In the genomic region with DNA sequence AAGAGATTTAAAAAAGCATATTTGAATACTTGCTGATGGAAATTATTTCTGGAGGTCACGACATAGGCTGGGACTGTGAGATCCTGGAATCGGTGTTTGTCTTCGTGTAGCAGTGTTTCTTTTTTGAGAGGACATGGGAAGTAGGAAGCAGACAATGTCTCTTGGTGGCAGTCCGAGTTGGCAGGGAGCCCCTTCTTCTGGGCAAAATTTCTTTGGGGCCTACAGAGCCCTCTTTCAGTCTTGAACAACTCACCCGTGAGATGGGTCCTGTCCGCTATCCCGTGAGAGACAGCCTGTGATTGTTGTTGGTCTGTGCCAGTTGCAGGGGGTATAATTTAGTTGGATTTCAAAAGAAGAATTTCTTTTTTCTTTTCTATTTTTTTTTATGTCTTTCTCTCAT, we compare ENCODE assay signal across 21 cellular contexts.
"Had no signal": no experiment of that assay in that cellular context is flagged by ENCODE, and none has a peak within 500 bp of the region (broad histone marks: within the 10 kb centered on the region; RNA-seq: fewer than 3 reads in every experiment).

No MANE protein-coding gene starts in this region.

- H3K4me1 ChIP-seq: colonic mucosa, esophagus squamous epithelium, upper lobe of left lung, vagina had no signal

- H3K27ac ChIP-seq: colonic mucosa, epithelial cell of prostate, esophagus squamous epithelium, neural progenitor cell, right lobe of liver, upper lobe of left lung, vagina had no signal

- H2AFZ ChIP-seq: neural progenitor cell had no signal

- H3K4me3 ChIP-seq: colonic mucosa, esophagus squamous epithelium, neural progenitor cell, right lobe of liver, upper lobe of left lung, vagina had no signal

- H3K36me3 ChIP-seq: colonic mucosa, esophagus squamous epithelium, neural progenitor cell, right lobe of liver, upper lobe of left lung, vagina had no signal

- H3K27me3 ChIP-seq: colonic mucosa, esophagus squamous epithelium, neural progenitor cell, right lobe of liver, upper lobe of left lung, vagina had no signal

- H3K4me2 ChIP-seq: neural progenitor cell had no signal

- ATAC-seq: activated CD8-positive, alpha-beta T cell treated with anti-CD3 and anti-CD28 coated beads for 36 hours; activated naive CD8-positive, alpha-beta T cell treated with anti-CD3 and anti-CD28 coated beads, Interleukin-2, amount 50 U/mL, for 24 hours; activated T-cell treated with anti-CD3 and anti-CD28 coated beads, Interleukin-2, amount 50 U/mL, for 4 hours; activated T-helper 17 cell treated with anti-CD3 and anti-CD28 coated beads, Interleukin-2, amount 50 U/mL, for 72 hours; natural killer cell; T-cell had no signal

- H3K9ac ChIP-seq: neural progenitor cell had no signal

- DNase-seq: activated B cell treated with CpG ODN at 0.5 μM for 24 hours; activated CD4-positive, alpha-beta T cell treated with anti-CD3 and anti-CD28 coated beads, Interleukin-2, amount 50 U/mL, for 1 hour; activated CD8-positive, alpha-beta T cell treated with anti-CD3 and anti-CD28 coated beads for 36 hours; activated naive CD8-positive, alpha-beta T cell treated with anti-CD3 and anti-CD28 coated beads, Interleukin-2, amount 50 U/mL, for 24 hours; activated T-cell treated with anti-CD3 and anti-CD28 coated beads, Interleukin-2, amount 50 U/mL, for 4 hours; colonic mucosa; effector CD8-positive, alpha-beta T cell; esophagus squamous epithelium; foreskin melanocyte; immature natural killer cell; mesenchymal stem cell; natural killer cell; right lobe of liver; stimulated activated CD4-positive, alpha-beta T cell treated with anti-CD3 and anti-CD28 coated beads, Interleukin-2, amount 100 ng/mL, for 48 hours; stimulated activated naive CD4-positive, alpha-beta T cell treated with Interleukin-2 at 50 U/mL for 16 hours; T-cell; upper lobe of left lung had no signal

- H3K9me3 ChIP-seq: colonic mucosa, esophagus squamous epithelium, right lobe of liver, upper lobe of left lung, vagina had no signal
